In genomic region chrX:48736303-48736702, GRCh38 we compare ENCODE assay signal across 8 cellular contexts. TPM values are rescaled to one million over a fixed set of nuclear protein-coding genes. Genes with fewer than 3 reads are reported as not detected.
DNase-seq lines count a peak whose midpoint lies in the region; TF ChIP-seq lines count a peak whose summit lies in the region.

No MANE protein-coding gene starts in this region.

- H3K27me3 ChIP-seq in HAP-1 (ENCODE audit: low read depth) (no peaks in the 10 kb centered on the region), mesenchymal stem cell (ENCODE audit: control insufficient read depth in 1 of 2, insufficient read depth in 1 of 2, low read length in 2 of 2) (peaks cover 0 to 3% of the 10 kb centered on the region in 2 experiments)

- H3K4me3 ChIP-seq in AG09309 (ENCODE audit: control insufficient read depth, low read depth, low read length), result peak overlapping the region; percentile 16; the same call in 1 of the 2 replicates
- H3K4me3 ChIP-seq in HAP-1, result peak overlapping the region; percentile 58
- peak overlapping the region in 1 of 2 experiments; percentile 75 for H3K4me3 ChIP-seq in mesenchymal stem cell (ENCODE audit: insufficient read depth in 1 of 2, low read depth in 1 of 2, low read length in 2 of 2)

- H3K4me2 ChIP-seq in mesenchymal stem cell (ENCODE audit: low read length, poor library complexity, severe bottlenecking), result no peak overlapping the region

- peaks cover 7% of the 10 kb centered on the region for H3K4me1 ChIP-seq in HAP-1
- H3K4me1 ChIP-seq in mesenchymal stem cell (ENCODE audit: control insufficient read depth, insufficient read depth, low read depth, low read length), result no peaks in the 10 kb centered on the region

- no peaks in the 10 kb centered on the region for H3K36me3 ChIP-seq in HAP-1 (replicated peaks)
- no peaks in the 10 kb centered on the region for H3K36me3 ChIP-seq in mesenchymal stem cell (ENCODE audit: control insufficient read depth in 1 of 2, insufficient read depth in 2 of 2, low read depth in 1 of 2, low read length in 2 of 2)

- peak overlapping the region in 1 of 2 experiments; percentile 21 for H3K18ac ChIP-seq in mesenchymal stem cell (ENCODE audit: low read depth in 1 of 2, low read length in 2 of 2)

- no peak overlapping the region for H2AK5ac ChIP-seq in mesenchymal stem cell (ENCODE audit: low read length, severe bottlenecking)

- no peak overlapping the region for H3K23ac ChIP-seq in mesenchymal stem cell (ENCODE audit: low read length in 2 of 2)

- DNase-seq in AG09309 (ENCODE audit: low read depth), result no peak
- no peak for DNase-seq in HAP-1 (ENCODE audit: low spot score in 2 of 2)
- no peak for DNase-seq in activated T-helper 1 cell treated with anti-CD3 and anti-CD28 coated beads, Interleukin-12 subunit alpha, Interleukin-12 subunit beta, Interleukin-2, Interleukin-4 antibody, amounts not matched to agents 30 ng/mL and 10 ng/mL and 1 ng/mL, durations not matched to agents 14 hours and 24 hours and 36 hours (ENCODE audit: low spot score)
- no peak for DNase-seq in mesenchymal stem cell
- DNase-seq in KG1 (lab: John Stamatoyannopoulos, UW), result no peak
- no peak for DNase-seq in NCI-H1436 (lab: John Stamatoyannopoulos, UW)
- DNase-seq in cerebellar nuclear complex (lab: John Stamatoyannopoulos, UW), result no peak
- DNase-seq in NCI-H146 (lab: John Stamatoyannopoulos, UW), result no peak

- peak overlapping the region; percentile 98 for H3K27ac Mint-ChIP-seq in activated T-helper 1 cell treated with anti-CD3 and anti-CD28 coated beads, Interleukin-12 subunit alpha, Interleukin-12 subunit beta, Interleukin-2, Interleukin-4 antibody, amounts not matched to agents 30 ng/mL and 10 ng/mL and 1 ng/mL, durations not matched to agents 14 hours and 24 hours and 36 hours

- no peak overlapping the region for H2AFZ ChIP-seq in mesenchymal stem cell (ENCODE audit: low read depth, low read length)

- H2BK15ac ChIP-seq in mesenchymal stem cell (ENCODE audit: low read depth, poor library complexity, severe bottlenecking), result no peak overlapping the region

- H3K79me1 ChIP-seq in mesenchymal stem cell (replicated peaks; ENCODE audit: low read length, poor library complexity, severe bottlenecking), result no peaks in the 10 kb centered on the region

- peak overlapping the region; percentile 94 for H4K8ac ChIP-seq in mesenchymal stem cell (ENCODE audit: low read length)

- intact Hi-C loops in activated T-helper 1 cell treated with anti-CD3 and anti-CD28 coated beads, Interleukin-12 subunit alpha, Interleukin-12 subunit beta, Interleukin-2, Interleukin-4 antibody, amounts not matched to agents 30 ng/mL and 10 ng/mL and 1 ng/mL, durations not matched to agents 14 hours and 24 hours and 36 hours (cut with micrococcal nuclease), result loop anchor here (1.0 to 5.0 kb wide), 3 partner anchors 8 to 181 kb away; partner anchors contain the start of gene PIM2

- H2BK12ac ChIP-seq in mesenchymal stem cell (ENCODE audit: low read length in 2 of 2), result no peak overlapping the region

- in situ Hi-C loops in HAP-1 (cut with MboI; ENCODE audit: low sequenced_read_pairs), result no loop called here

- H2BK120ac ChIP-seq in mesenchymal stem cell (ENCODE audit: low read depth, low read length), result no peak overlapping the region

- 100% methylated on average over 1 of the region's 1 CpG for WGBS in mesenchymal stem cell

- H3K4me3 Mint-ChIP-seq in activated T-helper 1 cell treated with anti-CD3 and anti-CD28 coated beads, Interleukin-12 subunit alpha, Interleukin-12 subunit beta, Interleukin-2, Interleukin-4 antibody, amounts not matched to agents 30 ng/mL and 10 ng/mL and 1 ng/mL, durations not matched to agents 14 hours and 24 hours and 36 hours, result peak overlapping the region; percentile 98

- H4K91ac ChIP-seq in mesenchymal stem cell (ENCODE audit: low read length), result no peak overlapping the region

- peaks cover 2% of the 10 kb centered on the region for H3K36me3 Mint-ChIP-seq in activated T-helper 1 cell treated with anti-CD3 and anti-CD28 coated beads, Interleukin-12 subunit alpha, Interleukin-12 subunit beta, Interleukin-2, Interleukin-4 antibody, amounts not matched to agents 30 ng/mL and 10 ng/mL and 1 ng/mL, durations not matched to agents 14 hours and 24 hours and 36 hours (ENCODE audit: low read depth)

- H2BK5ac ChIP-seq in mesenchymal stem cell (ENCODE audit: low read depth, low read length, poor library complexity, severe bottlenecking), result no peak overlapping the region

- no peak overlapping the region for H3K4ac ChIP-seq in mesenchymal stem cell (ENCODE audit: low read depth in 1 of 2, low read length in 2 of 2)

- no peak overlapping the region for H3K14ac ChIP-seq in mesenchymal stem cell (ENCODE audit: low read length in 2 of 2)

- H3K9me3 ChIP-seq in HAP-1 (no peaks in the 10 kb centered on the region), mesenchymal stem cell (ENCODE audit: control insufficient read depth, low read length) (no peaks in the 10 kb centered on the region)

- H3K27ac ChIP-seq in mesenchymal stem cell (ENCODE audit: low read length, poor library complexity, severe bottlenecking), result no peak overlapping the region

- TF ChIP-seq CTCF in AG09309 (IDR thresholded peaks at IDR 0.05; ENCODE audit: control insufficient read depth, insufficient read depth, low read depth, low read length, missing control alignments), result no peak

- peaks cover 23% of the 10 kb centered on the region for H3K4me1 Mint-ChIP-seq in activated T-helper 1 cell treated with anti-CD3 and anti-CD28 coated beads, Interleukin-12 subunit alpha, Interleukin-12 subunit beta, Interleukin-2, Interleukin-4 antibody, amounts not matched to agents 30 ng/mL and 10 ng/mL and 1 ng/mL, durations not matched to agents 14 hours and 24 hours and 36 hours (ENCODE audit: low read depth)

- peak overlapping the region; percentile 91 for H3K9ac ChIP-seq in mesenchymal stem cell (ENCODE audit: low read length)

- H3K9me3 Mint-ChIP-seq in activated T-helper 1 cell treated with anti-CD3 and anti-CD28 coated beads, Interleukin-12 subunit alpha, Interleukin-12 subunit beta, Interleukin-2, Interleukin-4 antibody, amounts not matched to agents 30 ng/mL and 10 ng/mL and 1 ng/mL, durations not matched to agents 14 hours and 24 hours and 36 hours, result no peaks in the 10 kb centered on the region

- no peaks in the 10 kb centered on the region for H3K27me3 Mint-ChIP-seq in activated T-helper 1 cell treated with anti-CD3 and anti-CD28 coated beads, Interleukin-12 subunit alpha, Interleukin-12 subunit beta, Interleukin-2, Interleukin-4 antibody, amounts not matched to agents 30 ng/mL and 10 ng/mL and 1 ng/mL, durations not matched to agents 14 hours and 24 hours and 36 hours (ENCODE audit: insufficient read depth)

RNA-seq across cellular contexts. Expression of gene GLOD5, which starts 25.2 kb away (rescaled TPM):
- not detected in 2 replicates for total RNA-seq in activated T-helper 1 cell treated with anti-CD3 and anti-CD28 coated beads, Interleukin-12 subunit alpha, Interleukin-12 subunit beta, Interleukin-2, Interleukin-4 antibody, amounts not matched to agents 30 ng/mL and 10 ng/mL and 1 ng/mL, durations not matched to agents 14 hours and 24 hours and 36 hours
- polyA plus RNA-seq in mesenchymal stem cell (2013, experiment 1 of 2), result not detected
- polyA plus RNA-seq in mesenchymal stem cell (2013, experiment 2 of 2), result not detected

RNA-seq across cellular contexts. Expression of gene SUV39H1, which starts 39.8 kb away (rescaled TPM):
- 27.5 and 27.7 TPM in 2 replicates for total RNA-seq in activated T-helper 1 cell treated with anti-CD3 and anti-CD28 coated beads, Interleukin-12 subunit alpha, Interleukin-12 subunit beta, Interleukin-2, Interleukin-4 antibody, amounts not matched to agents 30 ng/mL and 10 ng/mL and 1 ng/mL, durations not matched to agents 14 hours and 24 hours and 36 hours
- 2.4 TPM for polyA plus RNA-seq in mesenchymal stem cell (2013, experiment 1 of 2)
- polyA plus RNA-seq in mesenchymal stem cell (2013, experiment 2 of 2), result 2.1 TPM

RNA-seq across cellular contexts. Expression of gene GATA1, which starts 50.1 kb away (rescaled TPM):
- total RNA-seq in activated T-helper 1 cell treated with anti-CD3 and anti-CD28 coated beads, Interleukin-12 subunit alpha, Interleukin-12 subunit beta, Interleukin-2, Interleukin-4 antibody, amounts not matched to agents 30 ng/mL and 10 ng/mL and 1 ng/mL, durations not matched to agents 14 hours and 24 hours and 36 hours, result not detected in 2 replicates
- polyA plus RNA-seq in mesenchymal stem cell (2013, experiment 1 of 2), result not detected
- not detected for polyA plus RNA-seq in mesenchymal stem cell (2013, experiment 2 of 2)

RNA-seq across cellular contexts. Expression of gene WAS, which starts 52.7 kb away (rescaled TPM):
- total RNA-seq in activated T-helper 1 cell treated with anti-CD3 and anti-CD28 coated beads, Interleukin-12 subunit alpha, Interleukin-12 subunit beta, Interleukin-2, Interleukin-4 antibody, amounts not matched to agents 30 ng/mL and 10 ng/mL and 1 ng/mL, durations not matched to agents 14 hours and 24 hours and 36 hours, result 106 and 122 TPM in 2 replicates
- polyA plus RNA-seq in mesenchymal stem cell (2013, experiment 1 of 2), result 0.21 TPM
- 0.22 TPM for polyA plus RNA-seq in mesenchymal stem cell (2013, experiment 2 of 2)
